Comparison of ENCODE assay signal across 30 cellular contexts in genomic region chr6:20134613-20135012, GRCh38.
"Had no signal": no experiment of that assay in that cellular context is flagged by ENCODE, and none has a peak within 500 bp of the region (broad histone marks: within the 10 kb centered on the region; RNA-seq: fewer than 3 reads in every experiment).

No MANE protein-coding gene starts in this region.

- H3K4me3 ChIP-seq: psoas muscle, right lobe of liver, sigmoid colon, smooth muscle cell, spleen, suprapubic skin, testis, tibial artery, upper lobe of left lung, vagina had no signal

- H3K4me1 ChIP-seq: parathyroid adenoma, psoas muscle, suprapubic skin, testis, tibial artery, upper lobe of left lung, vagina had no signal

- H3K27me3 ChIP-seq: neutrophil, right lobe of liver, sigmoid colon, spleen, suprapubic skin, testis, tibial artery, upper lobe of left lung, vagina had no signal

- H3K36me3 ChIP-seq: right lobe of liver, suprapubic skin, vagina had no signal

- DNase-seq: naive thymus-derived CD8-positive, alpha-beta T cell; nephron progenitor cell; nucleus accumbens; posterior cingulate gyrus; psoas muscle; right cardiac atrium; right lobe of liver; sigmoid colon; spleen; stimulated activated CD4-positive, alpha-beta T cell treated with anti-CD3 and anti-CD28 coated beads, Interleukin-12 subunit alpha, Interleukin-12 subunit beta, amount 100 ng/mL, for 4 hours; stimulated activated CD4-positive, alpha-beta T cell treated with anti-CD3 and anti-CD28 coated beads, Interleukin-1b, Interleukin-23, amount 100 ng/mL, for 48 hours; stimulated activated CD4-positive, alpha-beta T cell treated with anti-CD3 and anti-CD28 coated beads, Interleukin-4, amount 100 ng/mL, for 1 hour; stimulated activated CD4-positive, alpha-beta T cell treated with anti-CD3 and anti-CD28 coated beads, Interleukin-4, amount 100 ng/mL, for 4 hours; stimulated activated CD8-positive, alpha-beta memory T cell treated with anti-CD3 and anti-CD28 coated beads, Interleukin-4, amount 100 ng/mL, for 48 hours; stimulated activated naive CD4-positive, alpha-beta T cell; stimulated activated naive CD8-positive, alpha-beta T cell treated with anti-CD3 and anti-CD28 coated beads, Interleukin-15, amount 100 ng/mL, for 72 hours; stimulated activated naive CD8-positive, alpha-beta T cell treated with anti-CD3 and anti-CD28 coated beads, Interleukin-15, Interleukin-2, amounts not matched to agents 100 U/mL and 50 U/mL, for 24 hours; substantia nigra; testis; tibial artery; trophoblast cell; upper lobe of left lung had no signal

- H3K9me3 ChIP-seq: neutrophil, psoas muscle, right lobe of liver, sigmoid colon, spleen, suprapubic skin, testis, tibial artery, upper lobe of left lung, vagina had no signal

- H3K27ac ChIP-seq: neutrophil, parathyroid adenoma, psoas muscle, right lobe of liver, sigmoid colon, spleen, suprapubic skin, testis, tibial artery, upper lobe of left lung, vagina had no signal

- FAIRE-seq: urothelium cell line had no signal

- ATAC-seq: naive thymus-derived CD8-positive, alpha-beta T cell; natural killer cell treated with Interleukin-12 subunit alpha and Interleukin-12 subunit beta and Interleukin-15 and Interleukin-18, amount 100 ng/mL, for 72 hours; psoas muscle; right cardiac atrium; right lobe of liver; stimulated activated memory B cell treated with anti-CD40 and anti-IgM and Interleukin-4, amounts not matched to agents 10 μg/mL and 1 μg/mL and 100 μg/mL, for 72 hours; stimulated activated naive CD8-positive, alpha-beta T cell treated with anti-CD3 and anti-CD28 coated beads, Interleukin-15, amount 100 ng/mL, for 72 hours; stimulated activated naive CD8-positive, alpha-beta T cell treated with anti-CD3 and anti-CD28 coated beads, Interleukin-15, Interleukin-2, amounts not matched to agents 100 U/mL and 50 U/mL, for 24 hours had no signal
